Comparison of ENCODE assay signal across 8 cellular contexts in the genomic region with DNA sequence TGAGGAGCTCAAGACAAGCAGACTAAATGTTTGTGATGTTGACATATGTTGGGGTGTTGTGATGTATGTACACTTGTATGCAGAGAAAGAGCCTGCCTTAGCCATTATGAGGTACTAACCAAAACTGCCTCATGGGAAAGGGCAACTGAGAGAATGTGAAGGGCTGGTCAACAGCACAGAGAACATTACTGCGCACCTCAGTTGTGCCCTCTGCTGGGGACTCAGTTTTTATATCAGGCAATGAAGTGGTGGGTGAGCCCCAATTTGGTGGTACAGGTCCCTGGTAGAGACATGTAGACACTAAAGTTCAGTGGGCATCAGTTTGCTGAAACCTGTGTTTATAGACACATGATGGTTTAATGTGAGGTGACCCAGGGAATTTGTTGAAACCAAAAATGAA.
DNase-seq lines count a peak whose midpoint lies in the region; ATAC-seq and TF ChIP-seq lines count a peak whose summit lies in the region.
"Had no signal": no experiment of that assay in that cellular context is flagged by ENCODE, and none has a peak within 500 bp of the region (broad histone marks: within the 10 kb centered on the region; RNA-seq: fewer than 3 reads in every experiment).

No MANE protein-coding gene starts in this region.

- intact Hi-C loops in HCT116 (cut with micrococcal nuclease): no loop called here
- intact Hi-C loops in activated T-helper 1 cell treated with anti-CD3 and anti-CD28 coated beads, Interleukin-12 subunit alpha, Interleukin-12 subunit beta, Interleukin-2, Interleukin-4 antibody, amounts not matched to agents 30 ng/mL and 10 ng/mL and 1 ng/mL, durations not matched to agents 14 hours and 24 hours and 36 hours (cut with micrococcal nuclease): no loop called here

- H3K4me1 ChIP-seq in HCT116 (ENCODE audit: control insufficient read depth in 1 of 2, insufficient read depth in 2 of 2, low read length in 2 of 2): no peaks in the 10 kb centered on the region
- H3K4me1 ChIP-seq in effector memory CD4-positive, alpha-beta T cell (ENCODE audit: control insufficient read depth, insufficient read depth, low read length, poor library complexity, severe bottlenecking): no peaks in the 10 kb centered on the region

- H3K9me3 ChIP-seq in HCT116 (ENCODE audit: control insufficient read depth in 1 of 2, insufficient read depth in 1 of 2, low read depth in 1 of 2, low read length in 2 of 2): peaks cover 0 to 21% of the 10 kb centered on the region in 2 experiments; a peak in 2 of 4 replicates
- H3K9me3 ChIP-seq in effector memory CD4-positive, alpha-beta T cell (ENCODE audit: control insufficient read depth, low read length): no peaks in the 10 kb centered on the region

- H3K4me2 ChIP-seq in HCT116 (ENCODE audit: low read length): no peak overlapping the region

- peak; percentile 9 for DNase-seq in G401 (ENCODE audit: low spot score)
- DNase-seq in HCT116 (ENCODE audit: low read depth, low spot score): no peak
- peak; percentile 52 to 68 for DNase-seq in SHP77 (lab: John Stamatoyannopoulos, UW)
- peak; percentile 59 for DNase-seq in iPS-NIHi11 (ENCODE audit: low spot score)
- no peak for DNase-seq in effector memory CD4-positive, alpha-beta T cell
- DNase-seq in activated T-helper 1 cell treated with anti-CD3 and anti-CD28 coated beads, Interleukin-12 subunit alpha, Interleukin-12 subunit beta, Interleukin-2, Interleukin-4 antibody, amounts not matched to agents 30 ng/mL and 10 ng/mL and 1 ng/mL, durations not matched to agents 14 hours and 24 hours and 36 hours (ENCODE audit: low spot score): no peak
- DNase-seq: left cardiac atrium had no signal

- H3K36me3 Mint-ChIP-seq in activated T-helper 1 cell treated with anti-CD3 and anti-CD28 coated beads, Interleukin-12 subunit alpha, Interleukin-12 subunit beta, Interleukin-2, Interleukin-4 antibody, amounts not matched to agents 30 ng/mL and 10 ng/mL and 1 ng/mL, durations not matched to agents 14 hours and 24 hours and 36 hours (ENCODE audit: low read depth): no peaks in the 10 kb centered on the region

- no peak overlapping the region for H3K27ac ChIP-seq in HCT116 (ENCODE audit: low read depth, low read length)
- no peak overlapping the region for H3K27ac ChIP-seq in effector memory CD4-positive, alpha-beta T cell (ENCODE audit: insufficient read depth, low read length, poor library complexity, severe bottlenecking)

- POLR2A ChIA-PET in HCT116 (lab: Charles Lee): no interaction called here

- TF ChIP-seq RAD21 in HCT116 (IDR thresholded peaks at IDR 0.05; ENCODE audit: low read depth): no peak

- ATAC-seq in HCT116: no peak
- ATAC-seq in GM18520 (IDR thresholded peaks at IDR 0.05; ENCODE audit: unreplicated experiment): no peak

- 0 out of 6 replicates have a peak, but pooled peaks of 2 of the 3 experiments have one; percentile 3 to 9 for TF ChIP-seq CTCF in HCT116 (IDR thresholded peaks at IDR 0.05 in 2 of 3, conservative IDR thresholded peaks at IDR 0.05 in 1 of 3; ENCODE audit: borderline replicate concordance in 1 of 3, insufficient read depth in 1 of 3, low read depth in 2 of 3, low read length in 2 of 3)

- RAD21 ChIA-PET in HCT116 (lab: Charles Lee; ENCODE audit: low non-redundant PET in 1 of 2, low total read pairs in 2 of 2, uncharacterized antibody in 2 of 2, unreplicated experiment in 2 of 2): no interaction called here

- H3K9me2 ChIP-seq in HCT116 (ENCODE audit: insufficient read depth): no peaks in the 10 kb centered on the region

- no peak overlapping the region for H3K4me3 ChIP-seq in HCT116 (replicated peaks in 1 of 2; ENCODE audit: low read depth in 1 of 2, low read length in 2 of 2)
- no peak overlapping the region for H3K4me3 ChIP-seq in effector memory CD4-positive, alpha-beta T cell (ENCODE audit: insufficient read depth, low read depth, low read length, poor library complexity, severe bottlenecking)

- no peaks in the 10 kb centered on the region for H3K79me2 ChIP-seq in HCT116 (ENCODE audit: insufficient read depth, low read length)

- H2AFZ ChIP-seq in HCT116 (ENCODE audit: low read depth, low read length, poor library complexity, severe bottlenecking): no peak overlapping the region

- no peak overlapping the region for H3K4me3 Mint-ChIP-seq in activated T-helper 1 cell treated with anti-CD3 and anti-CD28 coated beads, Interleukin-12 subunit alpha, Interleukin-12 subunit beta, Interleukin-2, Interleukin-4 antibody, amounts not matched to agents 30 ng/mL and 10 ng/mL and 1 ng/mL, durations not matched to agents 14 hours and 24 hours and 36 hours

- no peaks in the 10 kb centered on the region for H3K4me1 Mint-ChIP-seq in activated T-helper 1 cell treated with anti-CD3 and anti-CD28 coated beads, Interleukin-12 subunit alpha, Interleukin-12 subunit beta, Interleukin-2, Interleukin-4 antibody, amounts not matched to agents 30 ng/mL and 10 ng/mL and 1 ng/mL, durations not matched to agents 14 hours and 24 hours and 36 hours (ENCODE audit: low read depth)

- no TSS peak for BruUV-seq in HCT116 (replicated peaks; lab: Mats Ljungman, UMichigan)

- no peaks in the 10 kb centered on the region for H3K36me3 ChIP-seq in HCT116 (ENCODE audit: control insufficient read depth in 1 of 2, insufficient read depth in 2 of 2, low read length in 2 of 2)
- H3K36me3 ChIP-seq in effector memory CD4-positive, alpha-beta T cell (ENCODE audit: control insufficient read depth, insufficient read depth, low read length): no peaks in the 10 kb centered on the region

- H3K27ac Mint-ChIP-seq in activated T-helper 1 cell treated with anti-CD3 and anti-CD28 coated beads, Interleukin-12 subunit alpha, Interleukin-12 subunit beta, Interleukin-2, Interleukin-4 antibody, amounts not matched to agents 30 ng/mL and 10 ng/mL and 1 ng/mL, durations not matched to agents 14 hours and 24 hours and 36 hours: no peak overlapping the region

- no peaks in the 10 kb centered on the region for H3K27me3 ChIP-seq in HCT116 (ENCODE audit: insufficient read depth, low read length)
- no peaks in the 10 kb centered on the region for H3K27me3 ChIP-seq in effector memory CD4-positive, alpha-beta T cell (replicated peaks; ENCODE audit: control insufficient read depth, insufficient read depth, low read length, poor library complexity, severe bottlenecking)

- TF ChIP-seq POLR2A in HCT116 (IDR thresholded peaks at IDR 0.05; ENCODE audit: borderline replicate concordance, extremely low read depth, insufficient read depth, insufficient read length): no peak

- CTCF ChIA-PET in HCT116 (lab: Charles Lee): no interaction called here

- in situ Hi-C loops in G401 (cut with HindIII; ENCODE audit: low sequenced_read_pairs): no loop called here

- H4K20me1 ChIP-seq in HCT116 (ENCODE audit: insufficient read depth): no peaks in the 10 kb centered on the region

- no peaks in the 10 kb centered on the region for H3K9me3 Mint-ChIP-seq in activated T-helper 1 cell treated with anti-CD3 and anti-CD28 coated beads, Interleukin-12 subunit alpha, Interleukin-12 subunit beta, Interleukin-2, Interleukin-4 antibody, amounts not matched to agents 30 ng/mL and 10 ng/mL and 1 ng/mL, durations not matched to agents 14 hours and 24 hours and 36 hours

- H3K9ac ChIP-seq in HCT116 (ENCODE audit: low read length): no peak overlapping the region

- peaks cover 6% of the 10 kb centered on the region for H3K27me3 Mint-ChIP-seq in activated T-helper 1 cell treated with anti-CD3 and anti-CD28 coated beads, Interleukin-12 subunit alpha, Interleukin-12 subunit beta, Interleukin-2, Interleukin-4 antibody, amounts not matched to agents 30 ng/mL and 10 ng/mL and 1 ng/mL, durations not matched to agents 14 hours and 24 hours and 36 hours (ENCODE audit: insufficient read depth)

TF ChIP-seq in HCT116, 20 proteins besides CTCF, POLR2A, EP300 and RAD21 (continues in another document):
- TF ChIP-seq REST (IDR thresholded peaks at IDR 0.05; ENCODE audit: low read depth) (no peak), SIN3A (IDR thresholded peaks at IDR 0.05; ENCODE audit: low read depth) (no peak), ATF3 (IDR thresholded peaks at IDR 0.05) (no peak), ELF1 (IDR thresholded peaks at IDR 0.05; ENCODE audit: borderline replicate concordance, low read depth) (no peak)

Comparison
In these comparisons a context has a peak if more than half of its experiments do, and no peak if none do; other contexts are left out.
1. DNase-seq: peak in G401 (single experiment), SHP77 (2 of 2) and iPS-NIHi11 (single experiment); none in HCT116 (single experiment), effector memory CD4-positive, alpha-beta T cell (0 of 3) and activated T-helper 1 cell treated with anti-CD3 and anti-CD28 coated beads, Interleukin-12 subunit alpha, Interleukin-12 subunit beta, Interleukin-2, Interleukin-4 antibody, amounts not matched to agents 30 ng/mL and 10 ng/mL and 1 ng/mL, durations not matched to agents 14 hours and 24 hours and 36 hours (single experiment).